In genomic region chr12:54191550-54192022, GRCh38 we compare ENCODE assay signal across 1 cellular context.
TF ChIP-seq lines count a peak whose summit lies in the region.

No MANE protein-coding gene starts in this region.

TF ChIP-seq in HEK293, 187 proteins besides CTCF, POLR2A, EP300 and RAD21 (continued from another document):
- TF ChIP-seq ZBTB10 (tag by site-specific recombination; IDR thresholded peaks at IDR 0.05) (no peak), GLIS1 (tag by site-specific recombination; IDR thresholded peaks at IDR 0.05) (peak; percentile 36; the same call in 1 of the 2 replicates), ZNF341 (tag by site-specific recombination; IDR thresholded peaks at IDR 0.05; ENCODE audit: low read depth) (peak; percentile 63), ZEB2 (tag by site-specific recombination; IDR thresholded peaks at IDR 0.05) (peak; percentile 87), ZNF830 (tag by site-specific recombination; IDR thresholded peaks at IDR 0.05; ENCODE audit: low read depth) (no peak), ZBTB48 (tag by site-specific recombination; IDR thresholded peaks at IDR 0.05) (peak; percentile 69), PRDM6 (tag by site-specific recombination; IDR thresholded peaks at IDR 0.05) (no peak), ZNF670 (tag by site-specific recombination; IDR thresholded peaks at IDR 0.05; ENCODE audit: low read depth) (no peak), ZNF157 (tag by site-specific recombination; IDR thresholded peaks at IDR 0.05) (no peak), ZNF274 (IDR thresholded peaks at IDR 0.05; ENCODE audit: low read length) (no peak), ZNF274 (tag by site-specific recombination; IDR thresholded peaks at IDR 0.05; ENCODE audit: borderline replicate concordance) (no peak), ZNF747 (tag by site-specific recombination; IDR thresholded peaks at IDR 0.05) (no peak), ZNF596 (tag by site-specific recombination; IDR thresholded peaks at IDR 0.05) (no peak), SP3 (tag by site-specific recombination; IDR thresholded peaks at IDR 0.05) (peak; percentile 54), HOXA7 (CRISPR knock-in tag; IDR thresholded peaks at IDR 0.05; ENCODE audit: borderline replicate concordance) (no peak), ZNF169 (tag by site-specific recombination; IDR thresholded peaks at IDR 0.05) (no peak), ZSCAN16 (tag by site-specific recombination; IDR thresholded peaks at IDR 0.05) (no peak), KLF8 (tag by site-specific recombination; IDR thresholded peaks at IDR 0.05) (peak; percentile 91), ZNF426 (tag by site-specific recombination; IDR thresholded peaks at IDR 0.05) (no peak), ZNF639 (tag by site-specific recombination; IDR thresholded peaks at IDR 0.05) (peak; percentile 90), HOXD13 (CRISPR knock-in tag; IDR thresholded peaks at IDR 0.05; ENCODE audit: borderline replicate concordance) (no peak), GLI2 (tag by site-specific recombination; IDR thresholded peaks at IDR 0.05; ENCODE audit: borderline replicate concordance, low read depth) (no peak), HOXC10 (CRISPR knock-in tag; IDR thresholded peaks at IDR 0.05) (no peak), ZNF555 (tag by site-specific recombination; conservative IDR thresholded peaks at IDR 0.05) (no peak), ZBTB20 (tag by site-specific recombination; IDR thresholded peaks at IDR 0.05) (peak; percentile 46; the same call in 1 of the 2 replicates), ZNF423 (tag by site-specific recombination; IDR thresholded peaks at IDR 0.05) (no peak), ZNF248 (tag by site-specific recombination; IDR thresholded peaks at IDR 0.05) (no peak)
- TF ChIP-seq, protein P1, sequence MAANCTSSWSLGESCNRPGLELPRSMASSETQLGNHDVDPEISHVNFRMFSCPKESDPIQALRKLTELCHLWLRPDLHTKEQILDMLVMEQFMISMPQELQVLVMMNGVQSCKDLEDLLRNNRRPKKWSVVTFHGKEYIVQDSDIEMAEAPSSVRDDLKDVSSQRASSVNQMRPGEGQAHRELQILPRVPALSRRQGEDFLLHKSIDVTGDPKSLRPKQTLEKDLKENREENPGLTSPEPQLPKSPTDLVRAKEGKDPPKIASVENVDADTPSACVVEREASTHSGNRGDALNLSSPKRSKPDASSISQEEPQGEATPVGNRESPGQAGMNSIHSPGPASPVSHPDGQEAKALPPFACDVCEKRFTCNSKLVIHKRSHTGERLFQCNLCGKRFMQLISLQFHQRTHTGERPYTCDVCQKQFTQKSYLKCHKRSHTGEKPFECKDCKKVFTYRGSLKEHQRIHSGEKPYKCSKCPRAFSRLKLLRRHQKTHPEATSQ (tag by site-specific recombination; IDR thresholded peaks at IDR 0.05), result no peak
